ENCODE assay signal across 29 cellular contexts in the genomic region with DNA sequence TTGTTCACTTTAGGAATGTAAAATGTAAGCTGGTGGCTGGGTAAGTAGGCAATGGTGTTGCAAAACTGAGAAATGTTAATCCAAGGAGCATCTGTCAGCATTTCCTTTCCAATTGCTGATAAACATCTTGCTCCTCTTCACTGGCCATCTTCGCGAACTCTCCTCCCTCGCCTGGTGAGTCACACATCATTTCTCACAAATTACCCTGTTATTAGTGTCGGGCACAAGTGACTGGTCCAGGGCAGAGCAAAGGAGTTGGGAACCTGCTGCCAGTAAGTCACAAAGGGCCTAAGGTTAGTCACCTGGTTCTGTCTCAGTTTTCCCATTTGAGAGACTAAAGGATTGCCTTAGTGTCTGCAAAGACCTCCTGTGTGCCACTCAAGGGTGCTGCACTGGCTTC. TPM values are rescaled to one million over a fixed set of nuclear protein-coding genes. Genes with fewer than 3 reads are reported as not detected.
DNase-seq lines count a peak whose midpoint lies in the region; ATAC-seq, FAIRE-seq and TF ChIP-seq lines count a peak whose summit lies in the region.
"Had no signal": no experiment of that assay in that cellular context is flagged by ENCODE, and none has a peak within 500 bp of the region (broad histone marks: within the 10 kb centered on the region; RNA-seq: fewer than 3 reads in every experiment).

No MANE protein-coding gene starts in this region.

- no peak for DNase-seq in activated naive CD4-positive, alpha-beta T cell treated with anti-CD3 and anti-CD28 coated beads, Interleukin-2, amount 50 U/mL, for 72 hours (ENCODE audit: low spot score in 2 of 2)
- DNase-seq in activated naive CD4-positive, alpha-beta T cell treated with anti-CD3 and anti-CD28 coated beads, Interleukin-2, amount 50 U/mL, for 16 hours, result no peak
- DNase-seq in RKO (ENCODE audit: low spot score) (peak; percentile 20), fibroblast of mammary gland (ENCODE audit: low read depth) (peak; percentile 4), GM12892 (ENCODE audit: insufficient read length) (no peak), AML-193 (lab: John Stamatoyannopoulos, UW) (no peak), kidney tubule cell (ENCODE audit: low spot score) (no peak), spleen (no peak)
- DNase-seq: activated CD4-positive, alpha-beta T cell treated with anti-CD3 and anti-CD28 coated beads for 1 hour; Calu3; heart right ventricle; immature natural killer cell; left lung; midbrain; natural killer cell; NCI-H446 treated with DMSO at 0.1 percent for 48 hours; NK-92 treated with Interleukin-12 subunit alpha and Interleukin-12 subunit beta, amount 100 ng/mL, for 24 hours; stimulated activated CD4-positive, alpha-beta T cell treated with anti-CD3 and anti-CD28 coated beads, Interleukin-2, amount 100 ng/mL, for 48 hours had no signal

- peaks cover 6 to 36% (median 16%) of the 10 kb centered on the region in 6 donors for H3K4me1 ChIP-seq in spleen

- no peaks in the 10 kb centered on the region for H3K36me3 ChIP-seq in spleen
- H3K36me3 ChIP-seq: ascending aorta; BLaER1 treated with 17β-estradiol and CSF1 and Interleukin-3, amounts not matched to agents 10 nM and 100 nM; heart right ventricle; left lung; SJCRH30 had no signal

- peaks cover 0 to 13% (median 0%) of the 10 kb centered on the region in 7 donors for H3K27me3 ChIP-seq in spleen (replicated peaks in 1 of 7)
- H3K27me3 ChIP-seq: ascending aorta; BLaER1 treated with 17β-estradiol and CSF1 and Interleukin-3, amounts not matched to agents 10 nM and 100 nM; left lung; SJCRH30 had no signal

- H3K27ac ChIP-seq in spleen, result peak overlapping the region in 1 of 8 donors; percentile 14
- H3K27ac ChIP-seq: ascending aorta, heart right ventricle, left lung, SJCRH30 had no signal

- WGBS in spleen, 5 donors, result 59 to 84% (median 73%) methylated on average over 4 of the region's 4 CpGs

- H3K36me3 Mint-ChIP-seq in activated naive CD4-positive, alpha-beta T cell treated with anti-CD3 and anti-CD28 coated beads, Interleukin-2, amount 50 U/mL, for 72 hours, result no peaks in the 10 kb centered on the region
- H3K36me3 Mint-ChIP-seq: activated naive CD8-positive, alpha-beta T cell; immature natural killer cell; natural killer cell; stimulated activated effector memory CD8-positive, alpha-beta T cell treated with anti-CD3 and anti-CD28 coated beads, Interleukin-12 subunit alpha, Interleukin-12 subunit beta, amount 100 ng/mL, for 72 hours had no signal

- H3K4me3 ChIP-seq in fibroblast of mammary gland (ENCODE audit: control insufficient read depth, low read depth, low read length) (no peak overlapping the region), spleen (no peak overlapping the region)
- H3K4me3 ChIP-seq: ascending aorta; BLaER1 treated with 17β-estradiol and CSF1 and Interleukin-3, amounts not matched to agents 10 nM and 100 nM; heart right ventricle; left lung; SJCRH30 had no signal

- ATAC-seq in activated naive CD4-positive, alpha-beta T cell treated with anti-CD3 and anti-CD28 coated beads, Interleukin-2, amount 50 U/mL, for 72 hours, result peak; percentile 33 to 60
- ATAC-seq: left lung; natural killer cell; Panc1; stimulated activated effector memory CD8-positive, alpha-beta T cell treated with anti-CD3 and anti-CD28 coated beads, Interleukin-12 subunit alpha, Interleukin-12 subunit beta, amount 100 ng/mL, for 72 hours had no signal

- FAIRE-seq in GM12892 (lab: Jason Lieb, UNC), result no peak
- FAIRE-seq: GM19239, TTC549 had no signal

- no peak overlapping the region for H3K27ac Mint-ChIP-seq in activated naive CD4-positive, alpha-beta T cell treated with anti-CD3 and anti-CD28 coated beads, Interleukin-2, amount 50 U/mL, for 72 hours
- H3K27ac Mint-ChIP-seq: activated naive CD8-positive, alpha-beta T cell; immature natural killer cell; natural killer cell; stimulated activated effector memory CD8-positive, alpha-beta T cell treated with anti-CD3 and anti-CD28 coated beads, Interleukin-12 subunit alpha, Interleukin-12 subunit beta, amount 100 ng/mL, for 72 hours had no signal

- H3K9me3 Mint-ChIP-seq in activated naive CD4-positive, alpha-beta T cell treated with anti-CD3 and anti-CD28 coated beads, Interleukin-2, amount 50 U/mL, for 72 hours, result no peaks in the 10 kb centered on the region
- H3K9me3 Mint-ChIP-seq: natural killer cell; stimulated activated effector memory CD8-positive, alpha-beta T cell treated with anti-CD3 and anti-CD28 coated beads, Interleukin-12 subunit alpha, Interleukin-12 subunit beta, amount 100 ng/mL, for 72 hours had no signal

- TF ChIP-seq CTCF in fibroblast of mammary gland (conservative IDR thresholded peaks at IDR 0.05; ENCODE audit: control insufficient read depth, insufficient read depth, low read depth, low read length) (no peak), spleen (IDR thresholded peaks at IDR 0.05 in 8 of 11, conservative IDR thresholded peaks at IDR 0.05 in 3 of 11) (no peak)

- TF ChIP-seq POLR2A in GM12892 (IDR thresholded peaks at IDR 0.05; ENCODE audit: low read depth, low read length), result no peak
- no peak for TF ChIP-seq POLR2A in spleen (IDR thresholded peaks at IDR 0.05)

- intact Hi-C loops in spleen (cut with DNase I; ENCODE audit: low total_unique reads), result no loop called here

- H3K9me3 ChIP-seq in spleen, result no peaks in the 10 kb centered on the region
- H3K9me3 ChIP-seq: ascending aorta; BLaER1 treated with 17β-estradiol and CSF1 and Interleukin-3, amounts not matched to agents 10 nM and 100 nM; heart right ventricle; left lung; SJCRH30 had no signal

RNA-seq across cellular contexts. Expression of gene CERS3, which starts 13.0 kb away (rescaled TPM):
- under 1 TPM; 0.23 to 0.74 TPM for total RNA-seq in activated naive CD4-positive, alpha-beta T cell treated with anti-CD3 and anti-CD28 coated beads, Interleukin-2, amount 50 U/mL, for 72 hours
- not detected for polyA plus RNA-seq in GM12892 (2012; ENCODE audit: missing spikeins)
- total RNA-seq in spleen, result under 1 TPM in 3 of 7 donors, not detected in 4; 0.37 to 0.41 (median 0.40) TPM
- polyA plus RNA-seq in spleen, result under 1 TPM; 0.04 to 0.09 (median 0.06) TPM
- total RNA-seq: ascending aorta, dermis microvascular lymphatic vessel endothelial cell, heart right ventricle, left lung, osteoblast, renal cortical epithelial cell had no signal

Comparison
In these comparisons a context has a peak if more than half of its experiments do, and no peak if none do; other contexts are left out.
1. DNase-seq: peak in RKO (single experiment) and fibroblast of mammary gland (single experiment); none in activated naive CD4-positive, alpha-beta T cell treated with anti-CD3 and anti-CD28 coated beads, Interleukin-2, amount 50 U/mL, for 72 hours (0 of 2), activated naive CD4-positive, alpha-beta T cell treated with anti-CD3 and anti-CD28 coated beads, Interleukin-2, amount 50 U/mL, for 16 hours (single experiment), GM12892 (single experiment), AML-193 (0 of 2), kidney tubule cell (single experiment) and spleen (single experiment).